In the genomic region with DNA sequence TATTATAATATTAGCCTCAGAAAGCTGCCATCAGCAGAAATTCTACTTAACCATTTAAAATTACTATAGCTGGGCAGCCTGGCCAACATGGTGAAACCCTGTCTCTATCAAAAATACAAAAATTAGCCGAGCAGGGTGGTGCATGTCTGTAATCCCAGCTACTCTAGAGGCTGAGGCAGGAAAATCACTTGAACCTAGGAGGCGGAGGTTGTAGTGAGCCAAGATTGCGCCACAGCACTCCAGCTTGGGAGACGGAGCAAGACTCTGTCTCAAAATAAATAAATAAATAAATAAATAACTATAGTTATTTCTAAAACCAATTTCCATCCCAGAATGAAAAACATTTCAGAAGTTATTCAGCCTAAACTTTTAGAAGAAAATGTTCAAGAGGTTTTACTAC, we compare ENCODE assay signal across 14 cellular contexts. TPM values are rescaled to one million over a fixed set of nuclear protein-coding genes. Genes with fewer than 3 reads are reported as not detected.
DNase-seq lines count a peak whose midpoint lies in the region; ATAC-seq and TF ChIP-seq lines count a peak whose summit lies in the region.
"Had no signal": no experiment of that assay in that cellular context is flagged by ENCODE, and none has a peak within 500 bp of the region (broad histone marks: within the 10 kb centered on the region; RNA-seq: fewer than 3 reads in every experiment).

No MANE protein-coding gene starts in this region.

- no peak for DNase-seq in left ventricle myocardium superior
- DNase-seq in cardiac septum (ENCODE audit: low spot score) = no peak
- DNase-seq in amniotic epithelial cell (ENCODE audit: low read depth) = peak; percentile 11
- DNase-seq in lung (ENCODE audit: low spot score) = peak; percentile 66
- peak; percentile 85 for DNase-seq in upper lobe of right lung
- DNase-seq in left lobe of liver (ENCODE audit: low spot score) = no peak
- DNase-seq in SKM-1 (lab: John Stamatoyannopoulos, UW; ENCODE audit: unreplicated experiment) = no peak
- no peak for DNase-seq in activated T-cell treated with anti-CD3 and anti-CD28 coated beads for 4 hours
- DNase-seq: ACHN; CD4-positive, alpha-beta memory T cell; DMS79; GM23248; H7 had no signal

- intact Hi-C loops in left ventricle myocardium superior (cut with micrococcal nuclease) = no loop called here
- intact Hi-C loops in cardiac septum (cut with DNase I) = no loop called here
- intact Hi-C loops in upper lobe of right lung (cut with DNase I) = no loop called here

- H3K36me3 ChIP-seq in lung (ENCODE audit: control insufficient read depth in 2 of 2, insufficient read depth in 2 of 2, low read length in 2 of 2) (peaks cover 0 to 3% of the 10 kb centered on the region in 2 donors), upper lobe of right lung (peaks cover 19% of the 10 kb centered on the region)

- H3K4me1 ChIP-seq in lung (ENCODE audit: control insufficient read depth in 2 of 2, insufficient read depth in 2 of 2, low read length in 2 of 2) (peaks cover 1 to 8% of the 10 kb centered on the region in 2 donors), upper lobe of right lung (peaks cover 24% of the 10 kb centered on the region)

- WGBS in lung, 2 donors = 39 to 57% methylated on average over 4 of the region's 4 CpGs

- no peaks in the 10 kb centered on the region for H3K27me3 ChIP-seq in lung (ENCODE audit: control insufficient read depth, insufficient read depth)
- no peaks in the 10 kb centered on the region for H3K27me3 ChIP-seq in upper lobe of right lung
- H3K27me3 ChIP-seq: BLaER1 treated with 17β-estradiol and CSF1 and Interleukin-3, amounts not matched to agents 10 nM and 100 nM had no signal

- ATAC-seq in left ventricle myocardium superior (peak; percentile 41), lung (ENCODE audit: insufficient read depth, low FRiP score) (no peak), upper lobe of right lung (no peak), left lobe of liver (no peak)

- TF ChIP-seq CTCF in lung (IDR thresholded peaks at IDR 0.05; ENCODE audit: control extremely low read depth, extremely low read depth) (no peak), upper lobe of right lung (IDR thresholded peaks at IDR 0.05) (no peak)

- no peaks in the 10 kb centered on the region for H3K9me3 ChIP-seq in lung (ENCODE audit: control insufficient read depth in 2 of 2, insufficient read depth in 1 of 2, low read length in 1 of 2)
- H3K9me3 ChIP-seq in upper lobe of right lung = no peaks in the 10 kb centered on the region

- H3K27ac ChIP-seq in lung (ENCODE audit: low read depth in 1 of 2, low read length in 1 of 2) (no peak overlapping the region), upper lobe of right lung (peak overlapping the region; percentile 21)
- H3K27ac ChIP-seq: BLaER1 treated with 17β-estradiol and CSF1 and Interleukin-3, amounts not matched to agents 10 nM and 100 nM; GM23248 had no signal

- no peak overlapping the region for H3K4me3 ChIP-seq in lung
- H3K4me3 ChIP-seq in upper lobe of right lung = no peak overlapping the region
- H3K4me3 ChIP-seq: BLaER1 treated with 17β-estradiol and CSF1 and Interleukin-3, amounts not matched to agents 10 nM and 100 nM; GM23248 had no signal

RNA-seq across cellular contexts. Expression of gene LRRFIP2, which starts 25.1 kb away (rescaled TPM):
- total RNA-seq in left ventricle myocardium superior (137 TPM), cardiac septum (135 TPM), lung (100 to 1,000 TPM in 1 of 2 donors, 10 to 100 TPM in 1; 60.0 to 106 TPM), upper lobe of right lung (50.3 TPM), left lobe of liver (34.7 TPM)
- polyA plus RNA-seq in lung = 10 to 100 TPM; 24.8 to 29.1 TPM

Comparison
In these comparisons a context has a peak if more than half of its experiments do, and no peak if none do; other contexts are left out.
1. DNase-seq: peak in amniotic epithelial cell (single experiment), lung (single experiment) and upper lobe of right lung (single experiment); none in left ventricle myocardium superior (single experiment), cardiac septum (single experiment), left lobe of liver (single experiment), SKM-1 (single experiment) and activated T-cell treated with anti-CD3 and anti-CD28 coated beads for 4 hours (single experiment).